8 cellular contexts compared by ENCODE assay signal in genomic region chr1:150567341-150567716, GRCh38. TPM values are rescaled to one million over a fixed set of nuclear protein-coding genes. Genes with fewer than 3 reads are reported as not detected.
DNase-seq lines count a peak whose midpoint lies in the region; ATAC-seq, FAIRE-seq and TF ChIP-seq lines count a peak whose summit lies in the region.

No MANE protein-coding gene starts in this region.

- H3K4me1 ChIP-seq in A549 (peaks cover 87% of the 10 kb centered on the region), ascending aorta (peaks cover 76 to 90% of the 10 kb centered on the region in 2 donors), left lung (peaks cover 78 to 100% of the 10 kb centered on the region in 2 donors)

- peak overlapping the region; percentile 65 for H3K4me2 ChIP-seq in A549

- H3K36me3 ChIP-seq in ascending aorta: peaks cover 3 to 10% of the 10 kb centered on the region in 2 donors
- peaks cover 0 to 32% of the 10 kb centered on the region in 2 donors for H3K36me3 ChIP-seq in left lung

- POLR2A ChIA-PET in A549 (lab: Yijun Ruan, JAX): interaction anchor here (1.1 to 4.7 kb wide), 3 partner anchors 11 to 130 kb away, joined by 5 to 84 read pairs (median 7); partner anchors contain the start of genes ENSA, GOLPH3L and MCL1

- WGBS in A549 (ENCODE audit: missing lambda C conversion rate): 88% methylated on average over 3 of the region's 3 CpGs

- no peak for TF ChIP-seq POLR2A in A549 (IDR thresholded peaks at IDR 0.05; ENCODE audit: low read length)

- TF ChIP-seq CTCF in A549 (IDR thresholded peaks at IDR 0.05) (no peak), ascending aorta (IDR thresholded peaks at IDR 0.05) (no peak), left lung (IDR thresholded peaks at IDR 0.05) (no peak)

- intact Hi-C loops in ascending aorta (cut with DNase I): no loop called here
- intact Hi-C loops in left lung (cut with DNase I): no loop called here

- no peaks in the 10 kb centered on the region for H3K9me3 ChIP-seq in A549
- H3K9me3 ChIP-seq in ascending aorta: no peaks in the 10 kb centered on the region
- H3K9me3 ChIP-seq in left lung: no peaks in the 10 kb centered on the region

- ATAC-seq in A549 (no peak; a peak in 1 of 6 replicates), GM21528 (IDR thresholded peaks at IDR 0.05; ENCODE audit: low FRiP score, unreplicated experiment) (peak; percentile 29), left lung (peak; percentile 0), HG03521 (IDR thresholded peaks at IDR 0.05; ENCODE audit: unreplicated experiment) (no peak)
- peak; percentile 45 for ATAC-seq in stimulated activated naive CD8-positive, alpha-beta T cell treated with anti-CD3 and anti-CD28 coated beads, Interleukin-15, Interleukin-2, amounts not matched to agents 100 U/mL and 50 U/mL, for 24 hours

- H3K27ac ChIP-seq in A549: peak overlapping the region; percentile 79 to 99
- peak overlapping the region; percentile 98 to 100 for H3K27ac ChIP-seq in ascending aorta
- H3K27ac ChIP-seq in left lung: peak overlapping the region; percentile 100

- no peak for TF ChIP-seq EP300 in A549 (IDR thresholded peaks at IDR 0.05)

- FAIRE-seq in A549 (lab: Jason Lieb, UNC): no peak

- CTCF ChIA-PET in A549 (lab: Yijun Ruan, JAX): interaction anchor here (0.5 to 11.6 kb wide), 7 partner anchors 8 to 381 kb away, joined by 3 to 210 read pairs (median 4); partner anchors contain the start of genes ENSA and MCL1

- TF ChIP-seq RAD21 in A549 (conservative IDR thresholded peaks at IDR 0.05 in 1 of 2, IDR thresholded peaks at IDR 0.05 in 1 of 2): no peak

- H3K4me3 ChIP-seq in A549: no peak overlapping the region
- peak overlapping the region; percentile 41 to 93 for H3K4me3 ChIP-seq in ascending aorta
- H3K4me3 ChIP-seq in left lung: peak overlapping the region; percentile 4 to 32

- H3K27me3 ChIP-seq in ascending aorta (no peaks in the 10 kb centered on the region), left lung (no peaks in the 10 kb centered on the region)

- DNase-seq in A549 (ENCODE audit: low read depth in 1 of 2, low spot score in 1 of 2): no peak
- peak; percentile 96 for DNase-seq in OCI-M1 (lab: John Stamatoyannopoulos, UW)
- DNase-seq in ascending aorta (ENCODE audit: low spot score in 2 of 2): no peak
- DNase-seq in left lung: no peak
- DNase-seq in stimulated activated naive CD8-positive, alpha-beta T cell treated with anti-CD3 and anti-CD28 coated beads, Interleukin-15, Interleukin-2, amounts not matched to agents 100 U/mL and 50 U/mL, for 24 hours: peak; percentile 61
- no peak for DNase-seq in C1 segment of cervical spinal cord (lab: John Stamatoyannopoulos, UW)

TF ChIP-seq in A549, 52 proteins besides CTCF, POLR2A, EP300 and RAD21:
- peak; percentile 64; the same call in 1 of the 2 replicates for TF ChIP-seq HOXA7 (CRISPR knock-in tag; IDR thresholded peaks at IDR 0.05)
- TF ChIP-seq ESRRA (IDR thresholded peaks at IDR 0.05; ENCODE audit: borderline replicate concordance, low read length): no peak

RNA-seq across cellular contexts. Expression of gene MCL1, which starts 12.1 kb away (rescaled TPM):
- polyA plus RNA-seq in A549 (2011; rRNA removed) (145 and 202 TPM in 2 replicates), A549 (2017; fragmentation: RNase III; extraction: RNeasy Plus Mini Kit Qiagen cat#74134 plus additional on column Dnase treatment) (77.5 to 80.0 TPM (median 78.6 TPM) in 3 replicates)
- 54.2 and 63.4 TPM in 2 replicates for polyA plus RNA-seq in A549 (2012; cell fraction: cytosol; rRNA removed)
- polyA plus RNA-seq in A549 (2012; cell fraction: nucleus; rRNA removed): 178 and 186 TPM in 2 replicates
- polyA minus RNA-seq in A549 (2011; rRNA and poly(A)+ RNA removed): 144 and 151 TPM in 2 replicates
- total RNA-seq in ascending aorta (394 TPM), left lung (100 to 1,000 TPM; 266 to 280 TPM)

RNA-seq across cellular contexts. Expression of gene ADAMTSL4, which starts 18.1 kb away (rescaled TPM):
- polyA plus RNA-seq in A549 (2011; rRNA removed) (1.3 and 1.8 TPM in 2 replicates), A549 (2017; fragmentation: RNase III; extraction: RNeasy Plus Mini Kit Qiagen cat#74134 plus additional on column Dnase treatment) (1.3 to 2.0 TPM (median 1.5 TPM) in 3 replicates)
- polyA plus RNA-seq in A549 (2012; cell fraction: cytosol; rRNA removed): 3.1 and 3.6 TPM in 2 replicates
- 15.6 and 15.8 TPM in 2 replicates for polyA plus RNA-seq in A549 (2012; cell fraction: nucleus; rRNA removed)
- polyA minus RNA-seq in A549 (2011; rRNA and poly(A)+ RNA removed): 0.54 and 1.2 TPM in 2 replicates
- total RNA-seq in ascending aorta (85.3 TPM), left lung (10 to 100 TPM; 52.9 to 76.0 TPM)

RNA-seq across cellular contexts. Expression of gene FALEC, which starts 51.8 kb away (rescaled TPM):
- polyA plus RNA-seq in A549 (2011; rRNA removed) (0.36 TPM in 1 of 2 replicates, not detected in the other), A549 (2017; fragmentation: RNase III; extraction: RNeasy Plus Mini Kit Qiagen cat#74134 plus additional on column Dnase treatment) (0.28 to 0.80 TPM (median 0.74 TPM) in 3 replicates)
- 0.09 and 0.25 TPM in 2 replicates for polyA plus RNA-seq in A549 (2012; cell fraction: cytosol; rRNA removed)
- polyA plus RNA-seq in A549 (2012; cell fraction: nucleus; rRNA removed): 0.12 TPM in 1 of 2 replicates, not detected in the other
- polyA minus RNA-seq in A549 (2011; rRNA and poly(A)+ RNA removed): not detected in 2 replicates
- total RNA-seq in ascending aorta (not detected), left lung (not detected)

RNA-seq across cellular contexts. Expression of gene ECM1, which starts 59.4 kb away (rescaled TPM):
- 0.88 and 1.1 TPM in 2 replicates for polyA plus RNA-seq in A549 (2011; rRNA removed)
- 0.91 and 0.96 TPM in 2 replicates for polyA plus RNA-seq in A549 (2012; cell fraction: cytosol; rRNA removed)
- polyA plus RNA-seq in A549 (2012; cell fraction: nucleus; rRNA removed): 3.9 and 4.1 TPM in 2 replicates
- polyA plus RNA-seq in A549 (2017; fragmentation: RNase III; extraction: RNeasy Plus Mini Kit Qiagen cat#74134 plus additional on column Dnase treatment): 0.77 to 1.0 TPM (median 1.0 TPM) in 3 replicates
- polyA minus RNA-seq in A549 (2011; rRNA and poly(A)+ RNA removed): 0.97 and 1.2 TPM in 2 replicates
- total RNA-seq in ascending aorta: 55.8 TPM
- total RNA-seq in left lung: 10 to 100 TPM; 21.3 to 65.2 TPM

Comparison
In these comparisons a context has a peak if more than half of its experiments do, and no peak if none do; other contexts are left out.
1. ATAC-seq: peak in GM21528 (single experiment), left lung (single experiment) and stimulated activated naive CD8-positive, alpha-beta T cell treated with anti-CD3 and anti-CD28 coated beads, Interleukin-15, Interleukin-2, amounts not matched to agents 100 U/mL and 50 U/mL, for 24 hours (single experiment); none in A549 (0 of 2) and HG03521 (single experiment).
2. DNase-seq: peak in OCI-M1 (single experiment) and stimulated activated naive CD8-positive, alpha-beta T cell treated with anti-CD3 and anti-CD28 coated beads, Interleukin-15, Interleukin-2, amounts not matched to agents 100 U/mL and 50 U/mL, for 24 hours (single experiment); none in A549 (0 of 2), ascending aorta (0 of 2), left lung (0 of 2) and C1 segment of cervical spinal cord (0 of 14).
3. Peak in every context shown above with its lines, with median percentiles within 50 percentile points of each other: H3K27ac ChIP-seq.